ENCODE assay signal across 11 cellular contexts in genomic region chr21:30227633-30228404, GRCh38. TPM values are rescaled to one million over a fixed set of nuclear protein-coding genes. Genes with fewer than 3 reads are reported as not detected.
DNase-seq lines count a peak whose midpoint lies in the region; ATAC-seq and TF ChIP-seq lines count a peak whose summit lies in the region.
"Had no signal": no experiment of that assay in that cellular context is flagged by ENCODE, and none has a peak within 500 bp of the region (broad histone marks: within the 10 kb centered on the region; RNA-seq: fewer than 3 reads in every experiment).

No MANE protein-coding gene starts in this region.

- intact Hi-C loops in posterior cingulate gyrus (cut with DNase I): no loop called here

- TF ChIP-seq CTCF in AG10803 (conservative IDR thresholded peaks at IDR 0.05; ENCODE audit: low read length): no peak

- DNase-seq in AG10803 (ENCODE audit: low read depth) (peak; percentile 86), NOMO-1 (lab: John Stamatoyannopoulos, UW; ENCODE audit: unreplicated experiment in 2 of 2) (peak; percentile 52 to 89), dedifferentiated amniotic fluid mesenchymal stem cell (ENCODE audit: extremely low spot score) (peak; percentile 45), myocyte (ENCODE audit: low read depth) (peak; percentile 2), posterior cingulate gyrus (no peak)
- DNase-seq: activated T-cell treated with anti-CD3 and anti-CD28 coated beads, Interleukin-2, amount 50 U/mL, for 48 hours; NCI-H526 had no signal

- ATAC-seq in HG02870 (IDR thresholded peaks at IDR 0.05; ENCODE audit: unreplicated experiment) (no peak), GM21515 (IDR thresholded peaks at IDR 0.05; ENCODE audit: unreplicated experiment) (no peak), HG03342 (IDR thresholded peaks at IDR 0.05; ENCODE audit: unreplicated experiment) (no peak)

- no peak overlapping the region for H3K4me3 ChIP-seq in AG10803 (ENCODE audit: low read length)

RNA-seq across cellular contexts. Expression of gene CLDN8, which starts 11.9 kb away (rescaled TPM):
- not detected in 2 replicates for total RNA-seq in myocyte
- polyA plus RNA-seq in myocyte (2012): not detected
- polyA plus RNA-seq: CD14-positive monocyte had no signal

RNA-seq across cellular contexts. Expression of gene KRTAP24-1, which starts 54.9 kb away (rescaled TPM):
- not detected in 2 replicates for total RNA-seq in myocyte
- not detected for polyA plus RNA-seq in myocyte (2012)
- polyA plus RNA-seq: CD14-positive monocyte had no signal

Comparison
In these comparisons a context has a peak if more than half of its experiments do, and no peak if none do; other contexts are left out.
1. DNase-seq: peak in AG10803 (single experiment), NOMO-1 (2 of 2), dedifferentiated amniotic fluid mesenchymal stem cell (single experiment) and myocyte (single experiment); none in posterior cingulate gyrus (0 of 10).